28 cellular contexts compared by ENCODE assay signal in the genomic region with DNA sequence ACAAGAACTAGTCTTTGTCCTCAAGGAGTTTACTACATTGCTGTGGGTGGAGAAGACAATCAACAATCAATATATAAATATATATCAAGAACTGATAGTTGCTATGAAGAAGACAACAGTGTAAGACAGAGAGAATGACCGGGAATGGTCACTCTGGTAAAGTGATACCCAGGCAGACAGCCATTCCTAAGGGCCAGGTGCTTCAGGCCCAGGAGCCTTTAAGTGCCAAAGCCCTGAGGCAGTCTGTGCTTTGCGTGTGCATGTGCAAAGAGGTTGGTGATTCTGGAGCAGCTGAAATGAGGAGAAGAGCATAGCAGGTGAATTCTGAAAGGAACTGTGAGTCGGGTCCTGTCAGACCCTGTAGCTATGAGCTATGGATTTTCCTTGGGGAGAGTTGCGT.
"Had no signal": no experiment of that assay in that cellular context is flagged by ENCODE, and none has a peak within 500 bp of the region (broad histone marks: within the 10 kb centered on the region; RNA-seq: fewer than 3 reads in every experiment).

No MANE protein-coding gene starts in this region.

- H3K27me3 ChIP-seq: ascending aorta, esophagus muscularis mucosa had no signal

- H3K4me1 ChIP-seq: ascending aorta had no signal

- DNase-seq: activated B cell treated with CpG ODN at 0.5 μM for 24 hours; activated CD4-positive, alpha-beta T cell treated with anti-CD3 and anti-CD28 coated beads for 48 hours; activated CD4-positive, alpha-beta T cell treated with anti-CD3 and anti-CD28 coated beads, Interleukin-2, amount 50 U/mL, for 1 hour; activated CD4-positive, alpha-beta T cell treated with anti-CD3 and anti-CD28 coated beads, Interleukin-2, amount 50 U/mL, for 48 hours; activated CD8-positive, alpha-beta memory T cell treated with anti-CD3 and anti-CD28 coated beads for 24 hours; activated CD8-positive, alpha-beta T cell treated with anti-CD3 and anti-CD28 coated beads for 36 hours; activated effector memory CD4-positive, alpha-beta T cell treated with Interleukin-2 at 50 U/mL for 16 hours; activated gamma-delta T cell treated with Interleukin-2 at 50 U/mL for 16 hours; activated naive CD4-positive, alpha-beta T cell treated with anti-CD3 and anti-CD28 coated beads, Interleukin-2, amount 50 U/mL, for 16 hours; activated naive CD4-positive, alpha-beta T cell treated with Interleukin-2 at 50 U/mL for 16 hours; activated naive CD8-positive, alpha-beta T cell treated with anti-CD3 and anti-CD28 coated beads, Interleukin-2, amount 10 ng/mL, durations not matched to agents 7 days and 5 days; activated T-cell treated with anti-CD3 and anti-CD28 coated beads, Interleukin-2, amount 50 U/mL, for 4 hours; caudate nucleus; cortex of kidney; dermis blood vessel endothelial cell; effector CD4-positive, alpha-beta T cell; effector memory CD8-positive, alpha-beta T cell; erythroblast; foreskin melanocyte; head of caudate nucleus; hippocampal formation; T-helper 17 cell; T1000; WERI-Rb-1 had no signal

- ATAC-seq: activated CD4-positive, CD25-positive, alpha-beta regulatory T cell treated with anti-CD3 and anti-CD28 coated beads, Interleukin-2, amount 50 U/mL, for 24 hours; activated CD8-positive, alpha-beta T cell treated with anti-CD3 and anti-CD28 coated beads for 36 hours; activated T-cell treated with anti-CD3 and anti-CD28 coated beads, Interleukin-2, amount 50 U/mL, for 4 hours; activated T-helper 17 cell treated with anti-CD3 and anti-CD28 coated beads, Interleukin-2, amount 50 U/mL, for 72 hours; effector memory CD8-positive, alpha-beta T cell; T-helper 17 cell had no signal

- H3K9me3 ChIP-seq: ascending aorta, esophagus muscularis mucosa had no signal

- H3K36me3 ChIP-seq: ascending aorta, esophagus muscularis mucosa, WERI-Rb-1 had no signal

- H3K4me3 ChIP-seq: ascending aorta, esophagus muscularis mucosa had no signal

- H3K27ac ChIP-seq: ascending aorta, esophagus muscularis mucosa, WERI-Rb-1 had no signal
